In genomic region chr1:236868625-236869467, GRCh38 we compare ENCODE assay signal across 8 cellular contexts.
DNase-seq lines count a peak whose midpoint lies in the region; ATAC-seq, FAIRE-seq and TF ChIP-seq lines count a peak whose summit lies in the region.

No MANE protein-coding gene starts in this region.

- H3K4me1 ChIP-seq in endothelial cell of umbilical vein (ENCODE audit: control insufficient read depth, extremely low read depth, insufficient read depth, low read length) (no peaks in the 10 kb centered on the region), neuronal stem cell (ENCODE audit: control insufficient read depth in 2 of 2, insufficient read depth in 1 of 2, low read depth in 1 of 2, low read length in 2 of 2) (no peaks in the 10 kb centered on the region)

- no peak for TF ChIP-seq POLR2A in endothelial cell of umbilical vein (IDR thresholded peaks at IDR 0.05; ENCODE audit: low read depth, low read length)

- H3K27me3 Mint-ChIP-seq in activated B cell treated with CpG ODN at 0.5 μM for 24 hours = no peaks in the 10 kb centered on the region

- H3K9me1 ChIP-seq in endothelial cell of umbilical vein (replicated peaks; ENCODE audit: control insufficient read depth, extremely low read depth, insufficient read depth, low read length) = no peaks in the 10 kb centered on the region

- no peak overlapping the region for H3K4ac ChIP-seq in neuronal stem cell (ENCODE audit: low read length)

- H3K27ac ChIP-seq in endothelial cell of umbilical vein (ENCODE audit: insufficient read depth, low read depth, low read length) (no peak overlapping the region), neuronal stem cell (replicated peaks; ENCODE audit: low read length) (no peak overlapping the region)

- H4K91ac ChIP-seq in neuronal stem cell (ENCODE audit: low read depth, low read length, poor library complexity) = no peak overlapping the region

- H3K9me3 Mint-ChIP-seq in activated B cell treated with CpG ODN at 0.5 μM for 24 hours = no peaks in the 10 kb centered on the region

- H3K4me3 Mint-ChIP-seq in activated B cell treated with CpG ODN at 0.5 μM for 24 hours = no peak overlapping the region

- H3K79me2 ChIP-seq in endothelial cell of umbilical vein (ENCODE audit: control insufficient read depth, insufficient read depth, low read length) = no peaks in the 10 kb centered on the region

- H2AFZ ChIP-seq in endothelial cell of umbilical vein (ENCODE audit: low read depth, low read length) (no peak overlapping the region), neuronal stem cell (ENCODE audit: low read length) (no peak overlapping the region)

- intact Hi-C loops in activated B cell treated with CpG ODN at 0.5 μM for 24 hours (cut with micrococcal nuclease) = loop anchor here (1.0 to 2.0 kb wide), 3 partner anchors 110 to 766 kb away; no protein-coding TSS in a partner anchor
- intact Hi-C loops in endothelial cell of umbilical vein (cut with micrococcal nuclease) = loop anchor here (1.0 to 5.0 kb wide), 5 partner anchors 74 to 767 kb away; partner anchors contain the start of gene MTR

- POLR2A ChIA-PET in activated B cell treated with CpG ODN at 0.5 μM for 24 hours (lab: Charles Lee) (no interaction called here), endothelial cell of umbilical vein (lab: Charles Lee) (no interaction called here)

- H3K27me3 ChIP-seq in endothelial cell of umbilical vein (ENCODE audit: control insufficient read depth in 2 of 2, insufficient read depth in 2 of 2, low read length in 2 of 2) (no peaks in the 10 kb centered on the region), neuronal stem cell (ENCODE audit: control insufficient read depth in 3 of 3, insufficient read depth in 3 of 3, low read depth in 1 of 3, low read length in 3 of 3) (no peaks in the 10 kb centered on the region)

- WGBS in neuronal stem cell (ENCODE audit: extremely low coverage in 2 of 2, insufficient read length in 2 of 2, insufficient replicate concordance in 1 of 2), 2 donors = no CpG with 5 or more reads among the region's 6 CpGs

- no peak overlapping the region for H4K8ac ChIP-seq in neuronal stem cell (ENCODE audit: low read depth, low read length)

- peaks cover 83% of the 10 kb centered on the region for H3K36me3 Mint-ChIP-seq in activated B cell treated with CpG ODN at 0.5 μM for 24 hours (ENCODE audit: low read depth)

- no peak overlapping the region for H2BK15ac ChIP-seq in neuronal stem cell (ENCODE audit: low read length)

- H3K18ac ChIP-seq in neuronal stem cell (ENCODE audit: low read length) = no peak overlapping the region

- peaks cover 3 to 8% of the 10 kb centered on the region in 2 experiments for H3K36me3 ChIP-seq in endothelial cell of umbilical vein (ENCODE audit: control insufficient read depth in 2 of 2, extremely low read depth in 1 of 2, insufficient read depth in 2 of 2, low read length in 2 of 2)
- H3K36me3 ChIP-seq in neuronal stem cell (replicated peaks in 1 of 2; ENCODE audit: control insufficient read depth in 2 of 2, insufficient read depth in 2 of 2, low read length in 2 of 2) = peaks cover 0 to 87% of the 10 kb centered on the region in 2 donors

- BruUV-seq in endothelial cell of umbilical vein (replicated peaks; lab: Mats Ljungman, UMichigan) = no TSS peak

- peak; percentile 71 for FAIRE-seq in endothelial cell of umbilical vein (lab: Jason Lieb, UNC)

- ATAC-seq in activated B cell treated with CpG ODN at 0.5 μM for 24 hours (ENCODE audit: low read depth) = peak; percentile 31

- TF ChIP-seq CTCF in HFF-Myc (IDR thresholded peaks at IDR 0.05; ENCODE audit: low read depth, low read length, missing control alignments) (peak; percentile 94), activated B cell treated with CpG ODN at 0.5 μM for 24 hours (IDR thresholded peaks at IDR 0.05) (peak; percentile 84), endothelial cell of umbilical vein (IDR thresholded peaks at IDR 0.05; ENCODE audit: extremely low read depth in 1 of 2, insufficient read depth in 1 of 2, low read depth in 1 of 2, low read length in 2 of 2) (peak; percentile 85 to 97)

- H3K4me2 ChIP-seq in endothelial cell of umbilical vein (ENCODE audit: insufficient read depth, low read length) = no peak overlapping the region
- H3K4me2 ChIP-seq in neuronal stem cell (ENCODE audit: insufficient read depth, low read length, poor library complexity, severe bottlenecking) = no peak overlapping the region

- dilution Hi-C loops in endothelial cell of umbilical vein (cut with MboI; ENCODE audit: extremely low pct_ligation_motif_present, low sequenced_read_pairs) = no loop called here

- no peaks in the 10 kb centered on the region for H3K4me1 Mint-ChIP-seq in activated B cell treated with CpG ODN at 0.5 μM for 24 hours

- H2BK5ac ChIP-seq in neuronal stem cell (ENCODE audit: low read length) = no peak overlapping the region

- H2AK5ac ChIP-seq in neuronal stem cell (ENCODE audit: low read depth, low read length) = no peak overlapping the region

- H3K14ac ChIP-seq in neuronal stem cell (ENCODE audit: low read length) = no peak overlapping the region

- DNase-seq in activated CD8-positive, alpha-beta memory T cell treated with anti-CD3 and anti-CD28 coated beads for 24 hours = peak; percentile 64
- no peak for DNase-seq in activated CD8-positive, alpha-beta memory T cell treated with anti-CD3 and anti-CD28 coated beads, Interleukin-2, amount 50 U/mL, for 48 hours
- no peak for DNase-seq in HFF-Myc (ENCODE audit: extremely low read depth, low read depth)
- peak; percentile 32 for DNase-seq in NCI-H146 treated with DMSO at 0.1 percent for 48 hours (lab: John Stamatoyannopoulos, UW; ENCODE audit: unreplicated experiment)
- no peak for DNase-seq in activated B cell treated with CpG ODN at 0.5 μM for 24 hours
- DNase-seq in endothelial cell of umbilical vein (ENCODE audit: low read depth, low spot score) = peak; percentile 69
- peak; percentile 47 for DNase-seq in neuronal stem cell (ENCODE audit: low spot score)
- no peak for DNase-seq in NCI-H2196 (lab: John Stamatoyannopoulos, UW; ENCODE audit: unreplicated experiment)

- H3K9me3 ChIP-seq in endothelial cell of umbilical vein (replicated peaks; ENCODE audit: control insufficient read depth, insufficient read depth, low read length) (no peaks in the 10 kb centered on the region), neuronal stem cell (replicated peaks in 1 of 2; ENCODE audit: control insufficient read depth in 2 of 2, insufficient read depth in 1 of 2, low read depth in 1 of 2, low read length in 2 of 2) (no peaks in the 10 kb centered on the region)

- no peak overlapping the region for H3K23ac ChIP-seq in neuronal stem cell (ENCODE audit: low read depth, low read length, poor library complexity)

- no peak overlapping the region for H2BK120ac ChIP-seq in neuronal stem cell (ENCODE audit: low read depth, low read length)

- CTCF ChIA-PET in activated B cell treated with CpG ODN at 0.5 μM for 24 hours (lab: Charles Lee) (interaction anchor here (1.0 kb wide), 1 partner anchor 764 kb away, joined by 3 read pairs; no protein-coding TSS in a partner anchor), endothelial cell of umbilical vein (lab: Charles Lee) (interaction anchor here (1.0 to 1.5 kb wide), 3 partner anchors 109 to 518 kb away, joined by 5 to 9 read pairs (median 6); no protein-coding TSS in a partner anchor)

- H3K4me3 ChIP-seq in HFF-Myc (replicated peaks; ENCODE audit: low read depth, low read length) (no peak overlapping the region), endothelial cell of umbilical vein (replicated peaks in 1 of 3; ENCODE audit: insufficient read depth in 1 of 3, low read depth in 1 of 3, low read length in 3 of 3) (no peak overlapping the region), neuronal stem cell (ENCODE audit: low read length in 2 of 2) (no peak overlapping the region)

- H4K20me1 ChIP-seq in endothelial cell of umbilical vein (replicated peaks; ENCODE audit: control insufficient read depth, extremely low read depth, insufficient read depth, low read length) = no peaks in the 10 kb centered on the region

- H3K79me1 ChIP-seq in neuronal stem cell (ENCODE audit: low read depth, low read length) = no peaks in the 10 kb centered on the region

- H3K9ac ChIP-seq in endothelial cell of umbilical vein (replicated peaks; ENCODE audit: extremely low read depth, insufficient read depth, low read length) = no peak overlapping the region
- no peak overlapping the region for H3K9ac ChIP-seq in neuronal stem cell (ENCODE audit: low read depth, low read length, poor library complexity)

- H2BK12ac ChIP-seq in neuronal stem cell (ENCODE audit: low read length) = no peak overlapping the region

- no peak overlapping the region for H3K27ac Mint-ChIP-seq in activated B cell treated with CpG ODN at 0.5 μM for 24 hours

TF ChIP-seq in endothelial cell of umbilical vein, 7 proteins besides CTCF, POLR2A, EP300 and RAD21:
- TF ChIP-seq MAX (IDR thresholded peaks at IDR 0.05; ENCODE audit: insufficient read depth, insufficient read length) (peak; percentile 18), JUN (IDR thresholded peaks at IDR 0.05; ENCODE audit: borderline replicate concordance, insufficient read depth, insufficient read length, low read depth) (no peak), POLR2AphosphoS5 (IDR thresholded peaks at IDR 0.05; ENCODE audit: insufficient read depth, low read depth, low read length) (no peak)

Comparison
In these comparisons a context has a peak if more than half of its experiments do, and no peak if none do; other contexts are left out.
1. DNase-seq: peak in activated CD8-positive, alpha-beta memory T cell treated with anti-CD3 and anti-CD28 coated beads for 24 hours (single experiment), NCI-H146 treated with DMSO at 0.1 percent for 48 hours (single experiment), endothelial cell of umbilical vein (single experiment) and neuronal stem cell (single experiment); none in activated CD8-positive, alpha-beta memory T cell treated with anti-CD3 and anti-CD28 coated beads, Interleukin-2, amount 50 U/mL, for 48 hours (single experiment), HFF-Myc (single experiment), activated B cell treated with CpG ODN at 0.5 μM for 24 hours (single experiment) and NCI-H2196 (single experiment).
2. Peak in every context shown above with its lines, with median percentiles within 50 percentile points of each other: CTCF ChIP-seq.